20 cellular contexts compared by ENCODE assay signal in the genomic region with DNA sequence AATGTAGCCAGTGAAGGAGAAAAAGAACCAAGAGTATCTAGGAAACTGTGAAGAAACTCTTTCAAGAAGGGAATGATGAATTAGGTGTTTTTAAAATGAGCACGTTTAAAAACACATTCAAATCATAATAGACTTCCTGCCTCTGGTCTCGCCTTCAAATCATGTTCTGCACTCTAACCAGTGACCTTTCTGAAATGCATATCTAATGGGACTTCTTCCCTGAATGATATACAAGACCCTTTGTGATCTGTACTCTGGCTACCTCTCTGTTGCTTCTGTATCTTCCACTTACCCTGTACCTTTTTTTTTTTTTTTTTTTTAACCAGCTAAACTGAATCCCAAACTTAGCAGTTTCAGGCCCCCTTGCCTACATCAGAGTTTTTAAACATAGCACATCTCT. TPM values are rescaled to one million over a fixed set of nuclear protein-coding genes. Genes with fewer than 3 reads are reported as not detected.
DNase-seq lines count a peak whose midpoint lies in the region; ATAC-seq and TF ChIP-seq lines count a peak whose summit lies in the region.
"Had no signal": no experiment of that assay in that cellular context is flagged by ENCODE, and none has a peak within 500 bp of the region (broad histone marks: within the 10 kb centered on the region; RNA-seq: fewer than 3 reads in every experiment).

No MANE protein-coding gene starts in this region.

- H3K4me1 ChIP-seq in SJCRH30 (no peaks in the 10 kb centered on the region), endodermal cell (ENCODE audit: control insufficient read depth, insufficient read depth, low read length) (peaks cover 4% of the 10 kb centered on the region)
- H3K4me1 ChIP-seq: Caco-2 had no signal

- H3K27me3 ChIP-seq in SJCRH30 (no peaks in the 10 kb centered on the region), endodermal cell (ENCODE audit: control insufficient read depth, insufficient read depth, low read length, poor library complexity, severe bottlenecking) (no peaks in the 10 kb centered on the region)
- H3K27me3 ChIP-seq: BLaER1 treated with 17β-estradiol and CSF1 and Interleukin-3, amounts not matched to agents 10 nM and 100 nM had no signal

- H3K27me3 Mint-ChIP-seq in stimulated activated naive CD8-positive, alpha-beta T cell treated with anti-CD3 and anti-CD28 coated beads, Interleukin-15, Interleukin-2, amounts not matched to agents 100 ng/mL and 50 ng/mL, for 24 hours: no peaks in the 10 kb centered on the region
- no peaks in the 10 kb centered on the region for H3K27me3 Mint-ChIP-seq in activated CD8-positive, alpha-beta T cell treated with anti-CD3 and anti-CD28 coated beads for 36 hours
- no peaks in the 10 kb centered on the region for H3K27me3 Mint-ChIP-seq in nephron progenitor cell (ENCODE audit: low read depth, poor library complexity)
- no peaks in the 10 kb centered on the region for H3K27me3 Mint-ChIP-seq in endodermal cell (ENCODE audit: insufficient read depth)
- no peaks in the 10 kb centered on the region; the same call in 1 of the 2 replicates for H3K27me3 Mint-ChIP-seq in HFFc6 (ENCODE audit: insufficient read depth)

- H3K4me1 Mint-ChIP-seq in stimulated activated naive CD8-positive, alpha-beta T cell treated with anti-CD3 and anti-CD28 coated beads, Interleukin-15, Interleukin-2, amounts not matched to agents 100 ng/mL and 50 ng/mL, for 24 hours (ENCODE audit: low read depth): peaks cover 53% of the 10 kb centered on the region
- peaks cover 40% of the 10 kb centered on the region for H3K4me1 Mint-ChIP-seq in activated CD8-positive, alpha-beta T cell treated with anti-CD3 and anti-CD28 coated beads for 36 hours (ENCODE audit: low read depth)
- peaks cover 11% of the 10 kb centered on the region for H3K4me1 Mint-ChIP-seq in nephron progenitor cell
- H3K4me1 Mint-ChIP-seq in endodermal cell: peaks cover 28% of the 10 kb centered on the region
- H3K4me1 Mint-ChIP-seq in HFFc6 (ENCODE audit: low read depth): peaks cover 28% of the 10 kb centered on the region

- intact Hi-C loops in activated CD8-positive, alpha-beta T cell treated with anti-CD3 and anti-CD28 coated beads for 36 hours (cut with micrococcal nuclease): no loop called here

- no peak overlapping the region for H3K4me3 ChIP-seq in SJCRH30
- H3K4me3 ChIP-seq in endodermal cell (ENCODE audit: low read length): no peak overlapping the region
- H3K4me3 ChIP-seq: A549; BLaER1 treated with 17β-estradiol and CSF1 and Interleukin-3, amounts not matched to agents 10 nM and 100 nM had no signal

- no peak for TF ChIP-seq CTCF in activated CD8-positive, alpha-beta T cell treated with anti-CD3 and anti-CD28 coated beads for 36 hours (IDR thresholded peaks at IDR 0.05)
- TF ChIP-seq CTCF in nephron progenitor cell (IDR thresholded peaks at IDR 0.05) (no peak), endodermal cell (conservative IDR thresholded peaks at IDR 0.05) (no peak), HFFc6 (IDR thresholded peaks at IDR 0.05) (no peak)

- H3K9ac ChIP-seq in endodermal cell (ENCODE audit: extremely low read depth, low read length, poor library complexity, severe bottlenecking): no peak overlapping the region
- H3K9ac ChIP-seq: BLaER1 treated with 17β-estradiol and CSF1 and Interleukin-3, amounts not matched to agents 10 nM and 100 nM had no signal

- DNase-seq in stimulated activated naive CD8-positive, alpha-beta T cell treated with anti-CD3 and anti-CD28 coated beads, Interleukin-15, Interleukin-2, amounts not matched to agents 100 U/mL and 50 U/mL, for 24 hours: no peak
- no peak for DNase-seq in activated CD8-positive, alpha-beta T cell treated with anti-CD3 and anti-CD28 coated beads for 36 hours
- DNase-seq in nephron progenitor cell: no peak
- no peak for DNase-seq in SJCRH30
- DNase-seq in endodermal cell: no peak
- DNase-seq in HFFc6: no peak
- DNase-seq: Caco-2, DMS53, H7, Karpas-422, MM.1S, NCI-H1105, NCI-H187, NCI-H345, NCI-H748 treated with DMSO at 0.1 percent for 48 hours, PC-3 had no signal

- CTCF ChIA-PET in activated CD8-positive, alpha-beta T cell treated with anti-CD3 and anti-CD28 coated beads for 36 hours (lab: Charles Lee): interaction anchor here (1.0 to 1.3 kb wide), 3 partner anchors 19 to 121 kb away, joined by 3 read pairs; no protein-coding TSS in a partner anchor

- H3K36me3 ChIP-seq in SJCRH30: peaks cover 30% of the 10 kb centered on the region
- peaks cover 13% of the 10 kb centered on the region for H3K36me3 ChIP-seq in endodermal cell (ENCODE audit: control insufficient read depth, insufficient read depth, low read length)

- H3K4me3 Mint-ChIP-seq in stimulated activated naive CD8-positive, alpha-beta T cell treated with anti-CD3 and anti-CD28 coated beads, Interleukin-15, Interleukin-2, amounts not matched to agents 100 ng/mL and 50 ng/mL, for 24 hours: no peak overlapping the region
- no peak overlapping the region for H3K4me3 Mint-ChIP-seq in activated CD8-positive, alpha-beta T cell treated with anti-CD3 and anti-CD28 coated beads for 36 hours
- no peak overlapping the region for H3K4me3 Mint-ChIP-seq in nephron progenitor cell
- no peak overlapping the region for H3K4me3 Mint-ChIP-seq in endodermal cell
- no peak overlapping the region for H3K4me3 Mint-ChIP-seq in HFFc6

- 75 to 96% methylated on average over 1 to 2 of the region's 2 CpGs for WGBS in endodermal cell (ENCODE audit: insufficient coverage in 1 of 2, insufficient read length in 1 of 2), 2 experiments

- H3K9me3 Mint-ChIP-seq in stimulated activated naive CD8-positive, alpha-beta T cell treated with anti-CD3 and anti-CD28 coated beads, Interleukin-15, Interleukin-2, amounts not matched to agents 100 ng/mL and 50 ng/mL, for 24 hours: peaks cover 5% of the 10 kb centered on the region
- no peaks in the 10 kb centered on the region for H3K9me3 Mint-ChIP-seq in activated CD8-positive, alpha-beta T cell treated with anti-CD3 and anti-CD28 coated beads for 36 hours
- H3K9me3 Mint-ChIP-seq in nephron progenitor cell (no peaks in the 10 kb centered on the region), endodermal cell (no peaks in the 10 kb centered on the region), HFFc6 (no peaks in the 10 kb centered on the region)

- H3K27ac ChIP-seq in SJCRH30 (no peak overlapping the region), endodermal cell (ENCODE audit: low read depth, low read length) (no peak overlapping the region)
- H3K27ac ChIP-seq: A549, RWPE1 had no signal

- ATAC-seq in stimulated activated naive CD8-positive, alpha-beta T cell treated with anti-CD3 and anti-CD28 coated beads, Interleukin-15, Interleukin-2, amounts not matched to agents 100 U/mL and 50 U/mL, for 24 hours: no peak
- ATAC-seq in activated CD8-positive, alpha-beta T cell treated with anti-CD3 and anti-CD28 coated beads for 36 hours: peak; percentile 65
- ATAC-seq: A549, PC-3 had no signal

- H3K9me3 ChIP-seq in SJCRH30 (replicated peaks) (no peaks in the 10 kb centered on the region), endodermal cell (ENCODE audit: control insufficient read depth, low read length) (no peaks in the 10 kb centered on the region)
- H3K9me3 ChIP-seq: A549, Caco-2 had no signal

- peak overlapping the region; percentile 47 for H3K27ac Mint-ChIP-seq in stimulated activated naive CD8-positive, alpha-beta T cell treated with anti-CD3 and anti-CD28 coated beads, Interleukin-15, Interleukin-2, amounts not matched to agents 100 ng/mL and 50 ng/mL, for 24 hours
- peak overlapping the region; percentile 58 for H3K27ac Mint-ChIP-seq in activated CD8-positive, alpha-beta T cell treated with anti-CD3 and anti-CD28 coated beads for 36 hours
- H3K27ac Mint-ChIP-seq in nephron progenitor cell: peak overlapping the region; percentile 49
- H3K27ac Mint-ChIP-seq in endodermal cell: no peak overlapping the region
- no peak overlapping the region for H3K27ac Mint-ChIP-seq in HFFc6

- H3K36me3 Mint-ChIP-seq in stimulated activated naive CD8-positive, alpha-beta T cell treated with anti-CD3 and anti-CD28 coated beads, Interleukin-15, Interleukin-2, amounts not matched to agents 100 ng/mL and 50 ng/mL, for 24 hours (ENCODE audit: low read depth): peaks cover 78% of the 10 kb centered on the region
- H3K36me3 Mint-ChIP-seq in activated CD8-positive, alpha-beta T cell treated with anti-CD3 and anti-CD28 coated beads for 36 hours (ENCODE audit: low read depth): peaks cover 40% of the 10 kb centered on the region
- peaks cover 5% of the 10 kb centered on the region for H3K36me3 Mint-ChIP-seq in nephron progenitor cell (ENCODE audit: low read depth)
- H3K36me3 Mint-ChIP-seq in endodermal cell (ENCODE audit: low read depth): peaks cover 2% of the 10 kb centered on the region
- H3K36me3 Mint-ChIP-seq in HFFc6 (ENCODE audit: low read depth): no peaks in the 10 kb centered on the region

- POLR2A ChIA-PET in activated CD8-positive, alpha-beta T cell treated with anti-CD3 and anti-CD28 coated beads for 36 hours (lab: Charles Lee): no interaction called here

RNA-seq across cellular contexts. Expression of gene SRFBP1, which starts 19.5 kb away (rescaled TPM):
- total RNA-seq in activated CD8-positive, alpha-beta T cell treated with anti-CD3 and anti-CD28 coated beads for 36 hours: 10 to 100 TPM; 13.0 to 13.2 TPM
- 27.3 and 27.6 TPM in 2 replicates for total RNA-seq in SJCRH30 (2014; rRNA removed; shearing (Covaris generic))
- 10 to 100 TPM; 19.2 to 24.2 TPM for total RNA-seq in endodermal cell
- polyA plus RNA-seq in endodermal cell (2013, experiment 1 of 2): 12.1 TPM
- polyA plus RNA-seq in endodermal cell (2013, experiment 2 of 2): 11.2 TPM
- 10 to 100 TPM; 10.3 to 13.2 (median 12.6) TPM for total RNA-seq in HFFc6 (2021; fragmentation: NEBNext Ultra II Directional; extraction: Animal tissue kit (Norgen Biotek cat#: 25700))

Comparison
In these comparisons a context has a peak if more than half of its experiments do, and no peak if none do; other contexts are left out.
1. H3K27ac Mint-ChIP-seq: peak in stimulated activated naive CD8-positive, alpha-beta T cell treated with anti-CD3 and anti-CD28 coated beads, Interleukin-15, Interleukin-2, amounts not matched to agents 100 ng/mL and 50 ng/mL, for 24 hours (single experiment), activated CD8-positive, alpha-beta T cell treated with anti-CD3 and anti-CD28 coated beads for 36 hours (single experiment) and nephron progenitor cell (single experiment); none in endodermal cell (single experiment) and HFFc6 (single experiment).